ENCODE assay signal across 13 cellular contexts in the genomic region with DNA sequence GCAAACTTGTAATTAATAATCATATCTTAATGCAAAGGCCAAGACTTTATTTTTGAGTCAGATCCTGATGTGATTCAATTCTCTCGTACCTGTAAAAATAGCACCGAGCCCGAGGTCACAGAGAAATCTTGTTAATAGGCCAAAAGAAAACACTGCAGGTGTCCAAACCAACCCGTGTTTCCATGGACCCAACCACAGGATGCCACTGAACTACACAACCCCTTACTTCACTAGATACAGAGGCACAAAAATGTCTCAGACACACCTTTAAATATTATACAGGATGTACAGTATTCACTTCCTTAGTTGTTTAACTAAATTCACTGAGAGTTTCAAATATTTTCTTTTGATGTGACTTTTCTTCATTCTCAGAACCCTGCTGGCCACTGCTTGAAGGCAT.
DNase-seq lines count a peak whose midpoint lies in the region; ATAC-seq and TF ChIP-seq lines count a peak whose summit lies in the region.
"Had no signal": no experiment of that assay in that cellular context is flagged by ENCODE, and none has a peak within 500 bp of the region (broad histone marks: within the 10 kb centered on the region; RNA-seq: fewer than 3 reads in every experiment).

No MANE protein-coding gene starts in this region.

- H3K9me3 ChIP-seq in gastroesophageal sphincter, result no peaks in the 10 kb centered on the region
- H3K9me3 ChIP-seq: heart right ventricle, ovary had no signal

- no peaks in the 10 kb centered on the region for H3K36me3 ChIP-seq in gastroesophageal sphincter
- H3K36me3 ChIP-seq: heart right ventricle, ovary had no signal

- ATAC-seq in GM19328 (IDR thresholded peaks at IDR 0.05; ENCODE audit: unreplicated experiment) (peak; percentile 21), HG02588 (IDR thresholded peaks at IDR 0.05; ENCODE audit: unreplicated experiment) (peak; percentile 16), HG03432 (IDR thresholded peaks at IDR 0.05; ENCODE audit: unreplicated experiment) (peak; percentile 40), gastroesophageal sphincter (no peak)
- ATAC-seq: heart right ventricle; stimulated activated memory B cell treated with anti-CD40 and anti-IgM and Interleukin-4, amounts not matched to agents 10 μg/mL and 1 μg/mL and 100 μg/mL, for 72 hours had no signal

- TF ChIP-seq CTCF in gastroesophageal sphincter (IDR thresholded peaks at IDR 0.05), result no peak

- no peaks in the 10 kb centered on the region for H3K27me3 ChIP-seq in gastroesophageal sphincter
- H3K27me3 ChIP-seq: ovary had no signal

- no peak overlapping the region for H3K4me3 ChIP-seq in gastroesophageal sphincter
- H3K4me3 ChIP-seq: heart right ventricle, lung, ovary had no signal

- peak overlapping the region in 1 of 4 donors; percentile 94 for H3K27ac ChIP-seq in gastroesophageal sphincter
- H3K27ac ChIP-seq: heart right ventricle, ovary had no signal

- TF ChIP-seq EP300 in gastroesophageal sphincter (IDR thresholded peaks at IDR 0.05), result no peak

- no peak for TF ChIP-seq POLR2A in gastroesophageal sphincter (IDR thresholded peaks at IDR 0.05)

- peaks cover 0 to 21% (median 5%) of the 10 kb centered on the region in 3 donors for H3K4me1 ChIP-seq in gastroesophageal sphincter

- DNase-seq in kidney tubule cell (ENCODE audit: low spot score), result peak; percentile 58
- no peak for DNase-seq in activated naive CD4-positive, alpha-beta T cell (lab: John Stamatoyannopoulos, UW)
- no peak for DNase-seq in hippocampal formation (lab: John Stamatoyannopoulos, UW)
- DNase-seq in activated CD4-positive, alpha-beta T cell treated with anti-CD3 and anti-CD28 coated beads, Interleukin-2, amount 50 U/mL, for 4 hours, result no peak
- DNase-seq: heart right ventricle, NCI-H187, ovary had no signal

- WGBS in gastroesophageal sphincter (ENCODE audit: low coverage in 1 of 2), 2 donors, result 86 to 91% methylated on average over 4 of the region's 4 CpGs
